ENCODE assay signal across 8 cellular contexts in genomic region chr2:208830203-208830602, GRCh38.
"Had no signal": no experiment of that assay in that cellular context is flagged by ENCODE, and none has a peak within 500 bp of the region (broad histone marks: within the 10 kb centered on the region; RNA-seq: fewer than 3 reads in every experiment).

No MANE protein-coding gene starts in this region.

- ATAC-seq: HCT116, K562 had no signal

- H3K4me3 ChIP-seq: GM23248, HAP-1, K562 had no signal

- H3K27ac ChIP-seq: GM23248 had no signal

- H3K36me3 ChIP-seq: HAP-1 had no signal

- H3K4me1 ChIP-seq: HAP-1 had no signal

- H3K9me3 ChIP-seq: HAP-1 had no signal

- DNase-seq: GM23248, GOT3, H7, HFFc6, IMR-90 had no signal
